8 cellular contexts compared by ENCODE assay signal in the genomic region with DNA sequence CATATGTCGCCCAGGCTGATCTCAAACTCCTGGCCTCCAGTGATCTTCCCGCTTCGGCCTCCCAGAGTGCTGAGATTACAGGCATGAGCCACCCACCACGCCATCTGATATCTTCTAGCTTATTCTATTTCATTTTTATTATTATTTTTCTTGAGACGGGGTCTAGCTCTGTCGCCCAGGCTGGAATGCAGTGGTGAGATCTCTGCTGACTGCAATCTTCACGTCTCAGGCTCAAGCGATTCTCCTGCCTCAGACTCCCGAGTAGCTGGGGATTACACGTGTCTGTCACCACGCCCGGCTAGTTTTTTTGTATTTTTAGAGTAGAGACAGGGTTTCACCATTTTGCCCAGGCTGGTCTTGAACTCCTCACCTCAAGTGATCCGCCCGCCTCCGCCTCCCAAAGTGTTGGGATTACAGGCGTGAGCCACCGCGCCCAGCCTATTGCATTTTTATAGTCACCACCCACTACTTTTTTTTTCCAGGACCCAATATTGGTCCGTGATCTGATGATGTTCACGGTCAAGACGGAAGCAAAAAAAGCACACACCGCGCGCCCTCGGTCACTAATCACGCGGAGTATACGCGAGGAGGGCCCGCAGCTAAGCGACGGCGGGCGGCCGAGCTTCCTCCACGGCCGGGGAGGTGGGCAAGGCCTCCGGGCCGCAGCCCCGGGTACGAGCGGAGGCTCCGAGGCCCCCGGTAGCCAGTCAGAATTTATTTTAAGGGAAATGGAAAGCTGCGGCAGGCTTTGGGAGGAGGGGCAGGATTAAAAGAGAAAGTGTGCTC. TPM values are rescaled to one million over a fixed set of nuclear protein-coding genes. Genes with fewer than 3 reads are reported as not detected.
DNase-seq lines count a peak whose midpoint lies in the region; ATAC-seq and TF ChIP-seq lines count a peak whose summit lies in the region.

No MANE protein-coding gene starts in this region.

- H3K4me1 ChIP-seq in PC-9 (replicated peaks; ENCODE audit: insufficient read depth), result peaks cover 15% of the 10 kb centered on the region
- H3K4me1 ChIP-seq in mucosa of rectum (ENCODE audit: control insufficient read depth in 2 of 2, insufficient read depth in 2 of 2, low read length in 2 of 2), result peaks cover 18 to 23% of the 10 kb centered on the region in 2 donors
- peaks cover 0 to 2% of the 10 kb centered on the region in 2 donors for H3K4me1 ChIP-seq in aorta (ENCODE audit: control insufficient read depth in 1 of 2, insufficient read depth in 2 of 2, low read length in 2 of 2)

- H3K4me1 Mint-ChIP-seq in activated CD4-positive, alpha-beta T cell treated with anti-CD3 and anti-CD28 coated beads, Interleukin-2, amount 10 ng/mL, durations not matched to agents 24 days and 14 days, result peaks cover 28% of the 10 kb centered on the region

- peak overlapping the region; percentile 99 for H2AFZ ChIP-seq in PC-9

- peak overlapping the region; percentile 75 to 87 for H3K9ac ChIP-seq in mucosa of rectum (ENCODE audit: low read depth in 1 of 2, low read length in 2 of 2)

- H3K4me3 ChIP-seq in PC-9 (peak overlapping the region; percentile 80), dorsolateral prefrontal cortex (peak overlapping the region; percentile 42 to 97 (median 84)), mucosa of rectum (ENCODE audit: low read length in 2 of 2) (peak overlapping the region; percentile 77 to 80), aorta (ENCODE audit: low read length in 2 of 2) (peak overlapping the region; percentile 70)

- ATAC-seq in HG02759 (IDR thresholded peaks at IDR 0.05; ENCODE audit: unreplicated experiment), result peak; percentile 10
- peak; percentile 27 for ATAC-seq in aorta (ENCODE audit: low FRiP score)

- BruUV-seq in PC-9 (replicated peaks; lab: Mats Ljungman, UMichigan), result TSS peak; percentile 78

- TF ChIP-seq CTCF in PC-9 (conservative IDR thresholded peaks at IDR 0.05), result no peak
- TF ChIP-seq CTCF in dorsolateral prefrontal cortex (IDR thresholded peaks at IDR 0.05 in 54 of 56, conservative IDR thresholded peaks at IDR 0.05 in 2 of 56; ENCODE audit: low read depth in 1 of 56, partially characterized antibody in 56 of 56), result no peak

- no peak for DNase-seq in activated CD4-positive, alpha-beta T cell treated with anti-CD3 and anti-CD28 coated beads, Interleukin-2, amount 10 ng/mL, durations not matched to agents 24 days and 14 days
- no peak for DNase-seq in activated CD4-positive, alpha-beta T cell treated with anti-CD3 and anti-CD28 coated beads, Interleukin-2, amount 50 U/mL, for 48 hours
- DNase-seq in PC-9 (peak in 1 of 2 experiments; percentile 64), dorsolateral prefrontal cortex (peak in 2 of 10 donors; percentile 35 to 45), aorta (peak; percentile 68 to 85)
- no peak for DNase-seq in activated effector memory CD4-positive, alpha-beta T cell treated with anti-CD3 and anti-CD28 coated beads, Interleukin-2, amount 50 U/mL, for 16 hours

- H3K36me3 ChIP-seq in PC-9 (ENCODE audit: low read depth) (0 out of 2 replicates have a peak, but pooled peaks cover 11% of the 10 kb centered on the region), mucosa of rectum (ENCODE audit: control insufficient read depth in 2 of 2, insufficient read depth in 2 of 2, low read length in 2 of 2) (peaks cover 7 to 14% of the 10 kb centered on the region in 2 donors), aorta (ENCODE audit: control insufficient read depth in 1 of 2, insufficient read depth in 2 of 2, low read length in 1 of 2) (peaks cover 0 to 5% of the 10 kb centered on the region in 2 donors)

- peak overlapping the region; percentile 87 for H3K4me2 ChIP-seq in PC-9

- H3K9me3 ChIP-seq in PC-9 (ENCODE audit: insufficient read depth, low read depth) (no peaks in the 10 kb centered on the region), mucosa of rectum (ENCODE audit: control insufficient read depth in 2 of 2, low read length in 2 of 2) (no peaks in the 10 kb centered on the region), aorta (ENCODE audit: control insufficient read depth, low read length) (no peaks in the 10 kb centered on the region)

- H3K27ac Mint-ChIP-seq in activated CD4-positive, alpha-beta T cell treated with anti-CD3 and anti-CD28 coated beads, Interleukin-2, amount 10 ng/mL, durations not matched to agents 24 days and 14 days, result peak overlapping the region; percentile 96

- H3K36me3 Mint-ChIP-seq in activated CD4-positive, alpha-beta T cell treated with anti-CD3 and anti-CD28 coated beads, Interleukin-2, amount 10 ng/mL, durations not matched to agents 24 days and 14 days (ENCODE audit: low read depth), result peaks cover 25% of the 10 kb centered on the region

- no peaks in the 10 kb centered on the region for H3K27me3 Mint-ChIP-seq in activated CD4-positive, alpha-beta T cell treated with anti-CD3 and anti-CD28 coated beads, Interleukin-2, amount 10 ng/mL, durations not matched to agents 24 days and 14 days

- 20 to 21% methylated on average over 45 of the region's 45 CpGs for WGBS in aorta, 2 donors

- POLR2A ChIA-PET in PC-9 (lab: Charles Lee; ENCODE audit: unreplicated experiment), result interaction anchor here (0.6 to 0.8 kb wide), 4 partner anchors 115 to 712 kb away, joined by 3 to 4 read pairs (median 4); no protein-coding TSS in a partner anchor

- H3K27ac ChIP-seq in PC-9 (peak overlapping the region; percentile 95), dorsolateral prefrontal cortex (peak overlapping the region; percentile 13 to 98 (median 93)), mucosa of rectum (ENCODE audit: low read depth in 2 of 2, low read length in 2 of 2) (peak overlapping the region; percentile 96 to 97), aorta (ENCODE audit: low read depth in 1 of 2, low read length in 2 of 2) (peak overlapping the region; percentile 14 to 90)

- peaks cover 17% of the 10 kb centered on the region for H3F3A ChIP-seq in PC-9 (ENCODE audit: insufficient read depth, low read depth)

- H3K79me2 ChIP-seq in PC-9 (ENCODE audit: low read depth), result peaks cover 26% of the 10 kb centered on the region

- peaks cover 37% of the 10 kb centered on the region for H3K27me3 ChIP-seq in PC-9 (ENCODE audit: insufficient read depth, low read depth)
- H3K27me3 ChIP-seq in dorsolateral prefrontal cortex, result peaks cover 0 to 13% (median 0%) of the 10 kb centered on the region in 45 donors
- H3K27me3 ChIP-seq in mucosa of rectum (ENCODE audit: control insufficient read depth in 2 of 2, insufficient read depth in 2 of 2, low read length in 2 of 2), result peaks cover 0 to 3% of the 10 kb centered on the region in 2 donors
- no peaks in the 10 kb centered on the region for H3K27me3 ChIP-seq in aorta (ENCODE audit: control insufficient read depth in 1 of 2, insufficient read depth in 2 of 2, low read length in 1 of 2)

- peak overlapping the region; percentile 88 for H3K4me3 Mint-ChIP-seq in activated CD4-positive, alpha-beta T cell treated with anti-CD3 and anti-CD28 coated beads, Interleukin-2, amount 10 ng/mL, durations not matched to agents 24 days and 14 days

- CTCF ChIA-PET in PC-9 (lab: Charles Lee), result no interaction called here

- no peaks in the 10 kb centered on the region for H3K9me3 Mint-ChIP-seq in activated CD4-positive, alpha-beta T cell treated with anti-CD3 and anti-CD28 coated beads, Interleukin-2, amount 10 ng/mL, durations not matched to agents 24 days and 14 days

- intact Hi-C loops in activated CD4-positive, alpha-beta T cell treated with anti-CD3 and anti-CD28 coated beads, Interleukin-2, amount 10 ng/mL, durations not matched to agents 24 days and 14 days (cut with micrococcal nuclease), result loop anchor here (1.0 to 5.0 kb wide), 2 partner anchors 55 to 266 kb away; partner anchors contain the start of gene RPS21
- intact Hi-C loops in PC-9 (cut with micrococcal nuclease; ENCODE audit: unreplicated experiment) (loop anchor here (2.0 to 5.0 kb wide), 2 partner anchors 34 to 109 kb away; no protein-coding TSS in a partner anchor), dorsolateral prefrontal cortex (cut with DNase I) (loop anchor here in 1 of 2 donors (5.0 kb wide), 1 partner anchor 109 kb away; no protein-coding TSS in a partner anchor), aorta (cut with DNase I) (loop anchor here in 1 of 2 donors (5.0 kb wide), 1 partner anchor 99 kb away; no protein-coding TSS in a partner anchor)

- peaks cover 25% of the 10 kb centered on the region for H4K20me1 ChIP-seq in PC-9 (ENCODE audit: insufficient read depth)

- no peaks in the 10 kb centered on the region for H3K9me2 ChIP-seq in PC-9 (ENCODE audit: insufficient read depth)

RNA-seq across cellular contexts. Expression of gene LSM14B, which starts 1.1 kb away (rescaled TPM):
- total RNA-seq in activated CD4-positive, alpha-beta T cell treated with anti-CD3 and anti-CD28 coated beads, Interleukin-2, amount 10 ng/mL, durations not matched to agents 24 days and 14 days, result 44.0 and 45.3 TPM in 2 replicates
- 61.5 and 67.2 TPM in 2 replicates for total RNA-seq in PC-9 (2021)
- 10 to 100 TPM; 50.8 to 92.9 (median 73.1) TPM for total RNA-seq in dorsolateral prefrontal cortex
- 10 to 100 TPM; 25.0 to 29.5 TPM for total RNA-seq in aorta
- 10 to 100 TPM; 14.5 to 14.8 TPM for polyA plus RNA-seq in aorta

RNA-seq across cellular contexts. Expression of gene PSMA7, which starts 22.0 kb away (rescaled TPM):
- total RNA-seq in activated CD4-positive, alpha-beta T cell treated with anti-CD3 and anti-CD28 coated beads, Interleukin-2, amount 10 ng/mL, durations not matched to agents 24 days and 14 days, result 434 and 449 TPM in 2 replicates
- total RNA-seq in PC-9 (2021) (367 and 391 TPM in 2 replicates), dorsolateral prefrontal cortex (100 to 1,000 TPM in 114 of 120 experiments, 10 to 100 TPM in 6; 92.8 to 154 (median 124) TPM), aorta (100 to 1,000 TPM; 136 to 176 TPM)
- polyA plus RNA-seq in aorta, result 100 to 1,000 TPM; 235 to 259 TPM

RNA-seq across cellular contexts. Expression of gene SS18L1, which starts 22.4 kb away (rescaled TPM):
- total RNA-seq in activated CD4-positive, alpha-beta T cell treated with anti-CD3 and anti-CD28 coated beads, Interleukin-2, amount 10 ng/mL, durations not matched to agents 24 days and 14 days, result 26.7 and 29.0 TPM in 2 replicates
- total RNA-seq in PC-9 (2021) (22.4 and 29.0 TPM in 2 replicates), dorsolateral prefrontal cortex (10 to 100 TPM; 23.7 to 55.2 (median 35.7) TPM), aorta (10 to 100 TPM; 12.1 to 19.1 TPM)
- 10 to 100 TPM in 1 of 2 donors, 1 to 10 TPM in 1; 4.9 to 10.1 TPM for polyA plus RNA-seq in aorta

RNA-seq across cellular contexts. Expression of gene TAF4, which starts 55.5 kb away (rescaled TPM):
- 25.6 and 26.6 TPM in 2 replicates for total RNA-seq in activated CD4-positive, alpha-beta T cell treated with anti-CD3 and anti-CD28 coated beads, Interleukin-2, amount 10 ng/mL, durations not matched to agents 24 days and 14 days
- total RNA-seq in PC-9 (2021), result 25.8 and 32.5 TPM in 2 replicates
- total RNA-seq in dorsolateral prefrontal cortex, result 10 to 100 TPM; 13.3 to 38.0 (median 22.2) TPM
- total RNA-seq in aorta, result 10 to 100 TPM; 13.2 to 19.5 TPM
- 1 to 10 TPM; 2.5 to 4.7 TPM for polyA plus RNA-seq in aorta

Comparison
In these comparisons a context has a peak if more than half of its experiments do, and no peak if none do; other contexts are left out.
1. DNase-seq: peak in aorta (2 of 2); none in activated CD4-positive, alpha-beta T cell treated with anti-CD3 and anti-CD28 coated beads, Interleukin-2, amount 10 ng/mL, durations not matched to agents 24 days and 14 days (single experiment), activated CD4-positive, alpha-beta T cell treated with anti-CD3 and anti-CD28 coated beads, Interleukin-2, amount 50 U/mL, for 48 hours (0 of 2) and activated effector memory CD4-positive, alpha-beta T cell treated with anti-CD3 and anti-CD28 coated beads, Interleukin-2, amount 50 U/mL, for 16 hours (single experiment).
2. Peak in every context shown above with its lines, with median percentiles within 50 percentile points of each other: H3K27ac ChIP-seq and H3K4me3 ChIP-seq.